Comparison of ENCODE assay signal across 25 cellular contexts in genomic region chr7:22153427-22154106, GRCh38.
DNase-seq lines count a peak whose midpoint lies in the region; ATAC-seq and TF ChIP-seq lines count a peak whose summit lies in the region.
"Had no signal": no experiment of that assay in that cellular context is flagged by ENCODE, and none has a peak within 500 bp of the region (broad histone marks: within the 10 kb centered on the region; RNA-seq: fewer than 3 reads in every experiment).

No MANE protein-coding gene starts in this region.

- no peak overlapping the region for H3K18ac ChIP-seq in H9 (ENCODE audit: insufficient read length, low read depth, low read length)

- H3K9me3 ChIP-seq in H9 (ENCODE audit: control insufficient read depth, low read depth, low read length) = no peaks in the 10 kb centered on the region
- H3K9me3 ChIP-seq: ascending aorta, left lung, right lobe of liver, vagina had no signal

- no peak overlapping the region for H3K4me2 ChIP-seq in H9 (ENCODE audit: insufficient read depth, insufficient read length, low read length)

- H3K4me3 Mint-ChIP-seq in H9 = peak overlapping the region in 1 of 2 experiments; percentile 40; a peak in 1 of 5 replicates
- H3K4me3 Mint-ChIP-seq: activated naive CD4-positive, alpha-beta T cell treated with anti-CD3 and anti-CD28 coated beads, Interleukin-2, amount 10 ng/mL, durations not matched to agents 7 days and 5 days; activated T-cell treated with anti-CD3 and anti-CD28 coated beads, Interleukin-2, amount 50 U/mL, for 72 hours had no signal

- ATAC-seq in GM19023 (IDR thresholded peaks at IDR 0.05; ENCODE audit: unreplicated experiment) = no peak
- ATAC-seq in GM21360 (IDR thresholded peaks at IDR 0.05; ENCODE audit: unreplicated experiment) = no peak
- no peak for ATAC-seq in GM21723 (IDR thresholded peaks at IDR 0.05; ENCODE audit: unreplicated experiment)
- ATAC-seq: activated CD4-positive, CD25-positive, alpha-beta regulatory T cell treated with anti-CD3 and anti-CD28 coated beads, Interleukin-2, amount 50 U/mL, for 24 hours; activated T-cell treated with anti-CD3 and anti-CD28 coated beads, Interleukin-2, amount 50 U/mL, for 72 hours; left lung; right lobe of liver had no signal

- H3K9me3 Mint-ChIP-seq in H9 = no peaks in the 10 kb centered on the region; a peak in 1 of 5 replicates
- H3K9me3 Mint-ChIP-seq: activated naive CD4-positive, alpha-beta T cell treated with anti-CD3 and anti-CD28 coated beads, Interleukin-2, amount 10 ng/mL, durations not matched to agents 7 days and 5 days; activated T-cell treated with anti-CD3 and anti-CD28 coated beads, Interleukin-2, amount 50 U/mL, for 72 hours had no signal

- H3T11ph ChIP-seq in H9 (ENCODE audit: low read length) = no peak overlapping the region

- no peaks in the 10 kb centered on the region for H3K79me2 ChIP-seq in H9 (ENCODE audit: insufficient read depth, low read length)

- no peaks in the 10 kb centered on the region for H3K23me2 ChIP-seq in H9 (ENCODE audit: insufficient read length, low read depth, low read length, poor library complexity, severe bottlenecking)

- no peaks in the 10 kb centered on the region for H4K20me1 ChIP-seq in H9 (ENCODE audit: control insufficient read depth, insufficient read depth, insufficient read length)

- H3K56ac ChIP-seq in H9 (ENCODE audit: insufficient read length, low read depth, low read length) = no peak overlapping the region

- H2BK5ac ChIP-seq in H9 (ENCODE audit: insufficient read length, low read length) = no peak overlapping the region

- no peak overlapping the region for H2BK120ac ChIP-seq in H9 (ENCODE audit: low read depth, low read length, poor library complexity, severe bottlenecking)

- no peak overlapping the region for H2BK20ac ChIP-seq in H9 (ENCODE audit: low read depth, low read length, poor library complexity, severe bottlenecking)

- no peaks in the 10 kb centered on the region for H3K79me1 ChIP-seq in H9 (ENCODE audit: insufficient read depth, low read depth, low read length, poor library complexity, severe bottlenecking)

- H2BK15ac ChIP-seq in H9 (ENCODE audit: low read depth, low read length) = no peak overlapping the region

- no CpG with 5 or more reads among the region's 8 CpGs for WGBS in H9 (ENCODE audit: extremely low coverage, insufficient read length, low lambda C conversion rate)

- peak overlapping the region; percentile 59 to 99 (median 83); a peak in 6 of 7 replicates for H3K27ac Mint-ChIP-seq in H9
- H3K27ac Mint-ChIP-seq: activated naive CD4-positive, alpha-beta T cell treated with anti-CD3 and anti-CD28 coated beads, Interleukin-2, amount 10 ng/mL, durations not matched to agents 7 days and 5 days; activated T-cell treated with anti-CD3 and anti-CD28 coated beads, Interleukin-2, amount 50 U/mL, for 72 hours had no signal

- H2AK5ac ChIP-seq in H9 (ENCODE audit: insufficient read length, low read length) = no peak overlapping the region

- H3K23ac ChIP-seq in H9 (ENCODE audit: insufficient read length, low read depth, low read length) = no peak overlapping the region

- H2AFZ ChIP-seq in H9 (ENCODE audit: low read length) = no peak overlapping the region

- no peak for DNase-seq in H9
- peak; percentile 55 for DNase-seq in putamen (ENCODE audit: low spot score)
- DNase-seq in HuH-7.5 (ENCODE audit: low spot score) = no peak
- DNase-seq: ACHN; activated CD8-positive, alpha-beta memory T cell treated with anti-CD3 and anti-CD28 coated beads for 24 hours; activated T-cell treated with anti-CD3 and anti-CD28 coated beads, Interleukin-2, amount 50 U/mL, for 72 hours; cerebellar nuclear complex; effector memory CD4-positive, alpha-beta T cell; KBM-7; left lung; NCI-H1048; NCI-H2029 treated with DMSO at 0.1 percent for 48 hours; occipital lobe; right lobe of liver; T-helper 9 cell had no signal

- H3K27me3 ChIP-seq in H9 (ENCODE audit: insufficient read depth, low read length) = no peaks in the 10 kb centered on the region
- no peaks in the 10 kb centered on the region for H3K27me3 ChIP-seq in layer of hippocampus (ENCODE audit: control insufficient read depth, insufficient read depth, low read length)
- H3K27me3 ChIP-seq: ascending aorta, left lung, right lobe of liver, vagina had no signal

- H3K14ac ChIP-seq in H9 (ENCODE audit: insufficient read depth, low read length) = no peak overlapping the region; the same call in 1 of the 2 replicates

- H3K27me3 Mint-ChIP-seq in H9 (ENCODE audit: low read depth) = no peaks in the 10 kb centered on the region

- H3K9ac ChIP-seq in H9 (ENCODE audit: extremely low read depth, insufficient read length, low read length) = no peak overlapping the region

- peaks cover 0 to 9% (median 3%) of the 10 kb centered on the region in 3 experiments; a peak in 2 of 7 replicates for H3K36me3 Mint-ChIP-seq in H9 (ENCODE audit: insufficient read depth in 1 of 3, low read depth in 3 of 3)
- H3K36me3 Mint-ChIP-seq: activated naive CD4-positive, alpha-beta T cell treated with anti-CD3 and anti-CD28 coated beads, Interleukin-2, amount 10 ng/mL, durations not matched to agents 7 days and 5 days had no signal

- H4K8ac ChIP-seq in H9 (replicated peaks; ENCODE audit: insufficient read length, low read depth, low read length) = no peak overlapping the region

- H2BK12ac ChIP-seq in H9 (ENCODE audit: insufficient read length, low read depth, low read length) = no peak overlapping the region

- no peaks in the 10 kb centered on the region for H3K4me1 ChIP-seq in H9 (ENCODE audit: insufficient read depth, low read length)
- H3K4me1 ChIP-seq: ascending aorta, left lung, right lobe of liver, vagina had no signal

- H4K5ac ChIP-seq in H9 (ENCODE audit: insufficient read length, low read depth, low read length) = no peak overlapping the region

- no peak for TF ChIP-seq CTCF in H9 (conservative IDR thresholded peaks at IDR 0.05)

- H3K4ac ChIP-seq in H9 (ENCODE audit: low read depth, low read length) = no peak overlapping the region; the same call in 1 of the 2 replicates

- no peak overlapping the region for H4K91ac ChIP-seq in H9 (ENCODE audit: insufficient read length, low read depth, low read length)

- H3K27ac ChIP-seq in H9 (ENCODE audit: insufficient read length, low read depth, low read length) (no peak overlapping the region), angular gyrus (ENCODE audit: low read depth, low read length) (peak overlapping the region; percentile 71), layer of hippocampus (ENCODE audit: low read depth, low read length) (peak overlapping the region; percentile 54)
- H3K27ac ChIP-seq: ascending aorta, C4-2B, left lung, right lobe of liver, vagina had no signal

- peaks cover 20 to 26% of the 10 kb centered on the region in 2 experiments for H3K4me1 Mint-ChIP-seq in H9
